ENCODE assay signal across 1 cellular context in genomic region chr4:144582975-144583374, GRCh38.
A peak's percentile ranks its signal among the peaks of the same experiment; 100 is the strongest.
TF ChIP-seq lines count a peak whose summit lies in the region.

No MANE protein-coding gene starts in this region.

TF ChIP-seq in liver, 16 proteins besides CTCF, POLR2A, EP300 and RAD21 (continued from another document):
- TF ChIP-seq REST (IDR thresholded peaks at IDR 0.05) (no peak), GABPA (IDR thresholded peaks at IDR 0.05 in 1 of 2, conservative IDR thresholded peaks at IDR 0.05 in 1 of 2) (no peak), TAF1 (conservative IDR thresholded peaks at IDR 0.05) (no peak), FOXA1 (IDR thresholded peaks at IDR 0.05) (peak; percentile 69), HNF4A (conservative IDR thresholded peaks at IDR 0.05) (peak in 1 of 2 donors; percentile 30), NR2F2 (IDR thresholded peaks at IDR 0.05) (no peak)
